18 cellular contexts compared by ENCODE assay signal in genomic region chr3:195999896-196000295, GRCh38.
"Had no signal": no experiment of that assay in that cellular context is flagged by ENCODE, and none has a peak within 500 bp of the region (broad histone marks: within the 10 kb centered on the region; RNA-seq: fewer than 3 reads in every experiment).

No MANE protein-coding gene starts in this region.

- H3K27ac ChIP-seq: dorsolateral prefrontal cortex, heart left ventricle, skin epidermis, testis, tibial nerve had no signal

- ATAC-seq: heart left ventricle; left ventricle myocardium superior; naive thymus-derived CD4-positive, alpha-beta T cell; sciatic nerve; stimulated activated naive B cell treated with anti-CD40 and anti-IgM and Interleukin-4, amounts not matched to agents 10 μg/mL and 1 μg/mL and 100 μg/mL, for 72 hours; stimulated activated naive CD8-positive, alpha-beta T cell treated with anti-CD3 and anti-CD28 coated beads, Interleukin-15, amount 100 ng/mL, for 72 hours had no signal

- H3K36me3 ChIP-seq: heart left ventricle, tibial nerve had no signal

- H3K9me3 ChIP-seq: heart left ventricle, testis, tibial nerve had no signal

- H3K27ac Mint-ChIP-seq: naive thymus-derived CD4-positive, alpha-beta T cell; nephron progenitor cell; stimulated activated naive B cell treated with anti-CD40 and anti-IgM and Interleukin-4, amounts not matched to agents 10 μg/mL and 1 μg/mL and 100 μg/mL, for 72 hours; stimulated activated naive CD8-positive, alpha-beta T cell treated with anti-CD3 and anti-CD28 coated beads, Interleukin-15, amount 100 ng/mL, for 72 hours had no signal

- DNase-seq: cortex of kidney; dorsolateral prefrontal cortex; effector CD8-positive, alpha-beta T cell; hypothalamus; mesendoderm; naive thymus-derived CD4-positive, alpha-beta T cell; nephron progenitor cell; stimulated activated CD4-positive, alpha-beta T cell treated with anti-CD3 and anti-CD28 coated beads, Interleukin-2, amount 100 ng/mL, for 24 hours; stimulated activated CD4-positive, alpha-beta T cell treated with anti-CD3 and anti-CD28 coated beads, Interleukin-4, amount 100 ng/mL, for 4 hours; stimulated activated naive B cell treated with anti-CD40 and anti-IgM and Interleukin-4, amounts not matched to agents 10 μg/mL and 1 μg/mL and 100 μg/mL, for 72 hours; stimulated activated naive CD8-positive, alpha-beta T cell treated with anti-CD3 and anti-CD28 coated beads, Interleukin-15, amount 100 ng/mL, for 72 hours had no signal

- H3K4me3 ChIP-seq: dorsolateral prefrontal cortex, heart left ventricle, lung, skin epidermis, testis, tibial nerve had no signal

- H3K27me3 Mint-ChIP-seq: stimulated activated naive CD8-positive, alpha-beta T cell treated with anti-CD3 and anti-CD28 coated beads, Interleukin-15, amount 100 ng/mL, for 72 hours had no signal

- H3K4me1 Mint-ChIP-seq: naive thymus-derived CD4-positive, alpha-beta T cell; nephron progenitor cell; stimulated activated naive B cell treated with anti-CD40 and anti-IgM and Interleukin-4, amounts not matched to agents 10 μg/mL and 1 μg/mL and 100 μg/mL, for 72 hours; stimulated activated naive CD8-positive, alpha-beta T cell treated with anti-CD3 and anti-CD28 coated beads, Interleukin-15, amount 100 ng/mL, for 72 hours had no signal

- H3K4me3 Mint-ChIP-seq: naive thymus-derived CD4-positive, alpha-beta T cell; nephron progenitor cell; stimulated activated naive B cell treated with anti-CD40 and anti-IgM and Interleukin-4, amounts not matched to agents 10 μg/mL and 1 μg/mL and 100 μg/mL, for 72 hours; stimulated activated naive CD8-positive, alpha-beta T cell treated with anti-CD3 and anti-CD28 coated beads, Interleukin-15, amount 100 ng/mL, for 72 hours had no signal

- H3K27me3 ChIP-seq: testis had no signal

- H3K9me3 Mint-ChIP-seq: naive thymus-derived CD4-positive, alpha-beta T cell; stimulated activated naive B cell treated with anti-CD40 and anti-IgM and Interleukin-4, amounts not matched to agents 10 μg/mL and 1 μg/mL and 100 μg/mL, for 72 hours; stimulated activated naive CD8-positive, alpha-beta T cell treated with anti-CD3 and anti-CD28 coated beads, Interleukin-15, amount 100 ng/mL, for 72 hours had no signal

- H3K4me1 ChIP-seq: heart left ventricle, tibial nerve had no signal
